Comparison of ENCODE assay signal across 15 cellular contexts in the genomic region with DNA sequence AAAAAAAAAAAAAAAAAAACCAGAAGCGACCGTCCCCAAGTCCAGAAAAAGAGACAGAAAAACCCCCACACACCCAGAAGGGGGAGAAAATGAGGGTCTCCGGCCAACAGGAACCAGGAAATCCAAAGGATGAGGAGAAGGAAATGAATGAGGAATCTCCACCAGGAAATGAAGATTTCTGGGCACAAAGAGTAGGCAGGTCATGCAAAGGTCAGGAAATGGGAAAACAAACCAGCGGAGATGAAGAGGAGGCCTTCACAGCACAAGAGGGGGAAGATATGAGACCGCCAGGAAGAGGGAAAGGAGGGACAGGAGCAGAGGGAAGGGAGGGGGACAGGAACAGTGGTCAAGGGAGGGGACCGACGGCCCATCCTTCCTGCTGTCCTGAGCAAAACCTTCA. TPM values are rescaled to one million over a fixed set of nuclear protein-coding genes. Genes with fewer than 3 reads are reported as not detected.
DNase-seq lines count a peak whose midpoint lies in the region; ATAC-seq, FAIRE-seq and TF ChIP-seq lines count a peak whose summit lies in the region.
"Had no signal": no experiment of that assay in that cellular context is flagged by ENCODE, and none has a peak within 500 bp of the region (broad histone marks: within the 10 kb centered on the region; RNA-seq: fewer than 3 reads in every experiment).

No MANE protein-coding gene starts in this region.

- H3K4me1 ChIP-seq in hepatocyte (ENCODE audit: insufficient read depth) (no peaks in the 10 kb centered on the region), psoas muscle (no peaks in the 10 kb centered on the region)

- peak overlapping the region; percentile 9 for H3K4me2 ChIP-seq in hepatocyte

- no peak for TF ChIP-seq POLR2A in H54 (IDR thresholded peaks at IDR 0.05; ENCODE audit: low read depth, low read length)

- H3K4me3 ChIP-seq in hepatocyte (no peak overlapping the region), psoas muscle (peak overlapping the region; percentile 11)
- H3K4me3 ChIP-seq: MG63 had no signal

- POLR2A ChIA-PET in RWPE1 (lab: Yijun Ruan, JAX; ENCODE audit: low non-redundant PET) = no interaction called here

- peaks cover 3% of the 10 kb centered on the region for H4K20me1 ChIP-seq in hepatocyte (ENCODE audit: insufficient read depth, poor library complexity, severe bottlenecking)

- H3K27me3 ChIP-seq in hepatocyte (no peaks in the 10 kb centered on the region), psoas muscle (ENCODE audit: insufficient read depth in 3 of 3, low read length in 2 of 3) (no peaks in the 10 kb centered on the region)
- H3K27me3 ChIP-seq: MG63 had no signal

- 69% methylated on average over 5 of the region's 7 CpGs for WGBS in hepatocyte (ENCODE audit: low lambda C conversion rate, missing lambda C conversion rate)
- WGBS in psoas muscle, 3 donors = 60 to 68% (median 62%) methylated on average over 7 of the region's 7 CpGs

- TF ChIP-seq CTCF in C4-2B (conservative IDR thresholded peaks at IDR 0.05) (no peak), RWPE1 (conservative IDR thresholded peaks at IDR 0.05; ENCODE audit: low read depth) (no peak), hepatocyte (IDR thresholded peaks at IDR 0.05; ENCODE audit: poor library complexity) (no peak), psoas muscle (IDR thresholded peaks at IDR 0.05) (no peak)

- ATAC-seq in psoas muscle (no peak), HG03045 (IDR thresholded peaks at IDR 0.05; ENCODE audit: unreplicated experiment) (no peak), GM18909 (IDR thresholded peaks at IDR 0.05; ENCODE audit: poor library complexity, unreplicated experiment) (no peak)
- ATAC-seq: effector memory CD8-positive, alpha-beta T cell had no signal

- H3K79me2 ChIP-seq in hepatocyte = peaks cover 32% of the 10 kb centered on the region

- H3K27ac ChIP-seq in C4-2B = peak overlapping the region; percentile 48
- H3K27ac ChIP-seq in RWPE1 = 0 out of 2 replicates have a peak overlapping the region, but pooled peaks have one; percentile 29
- no peak overlapping the region for H3K27ac ChIP-seq in hepatocyte
- H3K27ac ChIP-seq in psoas muscle = no peak overlapping the region

- DNase-seq in RWPE1 (ENCODE audit: low spot score) (no peak), hepatocyte (ENCODE audit: low spot score) (no peak), psoas muscle (no peak), DMS153 treated with DMSO at 0.1 percent for 48 hours (lab: John Stamatoyannopoulos, UW; ENCODE audit: unreplicated experiment) (no peak), H54 (ENCODE audit: insufficient read length, low spot score) (no peak)
- DNase-seq: DMS 273 treated with DMSO at 0.1 percent for 48 hours; effector memory CD8-positive, alpha-beta T cell; MG63; stimulated activated CD4-positive, alpha-beta T cell treated with anti-CD3 and anti-CD28 coated beads, Interleukin-12 subunit alpha, Interleukin-12 subunit beta, amount 100 ng/mL, for 4 hours had no signal

- H3K36me3 ChIP-seq in hepatocyte (replicated peaks; ENCODE audit: insufficient read depth, low read depth) (no peaks in the 10 kb centered on the region), psoas muscle (ENCODE audit: insufficient read depth in 1 of 2, low read depth in 1 of 2) (peaks cover 0 to 39% of the 10 kb centered on the region in 2 donors)
- H3K36me3 ChIP-seq: MG63 had no signal

- no peaks in the 10 kb centered on the region for H3K9me3 ChIP-seq in hepatocyte (ENCODE audit: low read depth)
- no peaks in the 10 kb centered on the region for H3K9me3 ChIP-seq in psoas muscle
- H3K9me3 ChIP-seq: MG63 had no signal

- CTCF ChIA-PET in RWPE1 (lab: Yijun Ruan, JAX) = no interaction called here

- no peak for FAIRE-seq in H54 (lab: Jason Lieb, UNC)

- intact Hi-C loops in psoas muscle (cut with DNase I) = no loop called here

- no peaks in the 10 kb centered on the region for H3K9me2 ChIP-seq in hepatocyte (replicated peaks; ENCODE audit: insufficient read depth)

- no peak overlapping the region for H2AFZ ChIP-seq in hepatocyte

RNA-seq across cellular contexts. Expression of a gene that starts 5.8 kb away (rescaled TPM):
- total RNA-seq in hepatocyte (35.4 and 42.2 TPM in 2 replicates), psoas muscle (10 to 100 TPM; 13.8 to 24.1 (median 14.8) TPM)
- polyA plus RNA-seq in hepatocyte (36.1 and 41.4 TPM in 2 replicates), psoas muscle (10 to 100 TPM in 2 of 3 donors, 1 to 10 TPM in 1; 9.7 to 23.0 (median 15.0) TPM)

RNA-seq across cellular contexts. Expression of a gene that starts 7.3 kb away (rescaled TPM):
- total RNA-seq in hepatocyte (2.2 and 2.9 TPM in 2 replicates), psoas muscle (not detected)
- polyA plus RNA-seq in hepatocyte (4.0 and 6.0 TPM in 2 replicates), psoas muscle (under 1 TPM in 1 of 3 donors, not detected in 2; 0.06 TPM)
- total RNA-seq: omental fat pad, temporal lobe had no signal

RNA-seq across cellular contexts. Expression of a gene that starts 21.2 kb away (rescaled TPM):
- total RNA-seq in hepatocyte (0.27 and 1.9 TPM in 2 replicates), psoas muscle (1 to 10 TPM; 2.3 to 4.7 (median 4.4) TPM)
- polyA plus RNA-seq in hepatocyte (6.6 and 12.4 TPM in 2 replicates), psoas muscle (1 to 10 TPM in 2 of 3 donors, under 1 TPM in 1; 0.66 to 1.6 (median 1.6) TPM)
- total RNA-seq: glomerular endothelial cell had no signal

RNA-seq across cellular contexts. Expression of a gene that starts 31.4 kb away (rescaled TPM):
- 0.27 TPM in 1 of 2 replicates, not detected in the other for total RNA-seq in hepatocyte
- 0.27 and 1.1 TPM in 2 replicates for polyA plus RNA-seq in hepatocyte
- under 1 TPM; 0.10 to 0.95 (median 0.39) TPM for total RNA-seq in psoas muscle
- under 1 TPM; 0.07 to 0.31 (median 0.08) TPM for polyA plus RNA-seq in psoas muscle

RNA-seq across cellular contexts. Expression of a gene that starts 31.7 kb away (rescaled TPM):
- total RNA-seq in hepatocyte (not detected in 2 replicates), psoas muscle (not detected)
- polyA plus RNA-seq in hepatocyte (not detected in 2 replicates), psoas muscle (not detected)
- total RNA-seq: glomerular endothelial cell, temporal lobe had no signal

Comparison
In these comparisons a context has a peak if more than half of its experiments do, and no peak if none do; other contexts are left out.
1. H3K27ac ChIP-seq: peak in C4-2B (single experiment) and RWPE1 (single experiment); none in hepatocyte (single experiment) and psoas muscle (single experiment).